In genomic region chr10:130188195-130189175, GRCh38 we compare ENCODE assay signal across 1 cellular context.
TF ChIP-seq lines count a peak whose summit lies in the region.

No MANE protein-coding gene starts in this region.

TF ChIP-seq in HepG2, 621 proteins besides CTCF, POLR2A, EP300 and RAD21:
- TF ChIP-seq, protein P1, sequence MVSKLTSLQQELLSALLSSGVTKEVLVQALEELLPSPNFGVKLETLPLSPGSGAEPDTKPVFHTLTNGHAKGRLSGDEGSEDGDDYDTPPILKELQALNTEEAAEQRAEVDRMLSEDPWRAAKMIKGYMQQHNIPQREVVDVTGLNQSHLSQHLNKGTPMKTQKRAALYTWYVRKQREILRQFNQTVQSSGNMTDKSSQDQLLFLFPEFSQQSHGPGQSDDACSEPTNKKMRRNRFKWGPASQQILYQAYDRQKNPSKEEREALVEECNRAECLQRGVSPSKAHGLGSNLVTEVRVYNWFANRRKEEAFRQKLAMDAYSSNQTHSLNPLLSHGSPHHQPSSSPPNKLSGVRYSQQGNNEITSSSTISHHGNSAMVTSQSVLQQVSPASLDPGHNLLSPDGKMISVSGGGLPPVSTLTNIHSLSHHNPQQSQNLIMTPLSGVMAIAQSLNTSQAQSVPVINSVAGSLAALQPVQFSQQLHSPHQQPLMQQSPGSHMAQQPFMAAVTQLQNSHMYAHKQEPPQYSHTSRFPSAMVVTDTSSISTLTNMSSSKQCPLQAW (CRISPR knock-in tag; IDR thresholded peaks at IDR 0.05): no peak
- peak; percentile 75 for TF ChIP-seq RBM22 (optimal IDR thresholded peaks at IDR 0.05; ENCODE audit: low read length)
- 0 out of 2 replicates have a peak, but pooled peaks have one; percentile 17 for TF ChIP-seq ZNF629 (CRISPR knock-in tag; conservative IDR thresholded peaks at IDR 0.05)
- no peak for TF ChIP-seq FOXA1 (IDR thresholded peaks at IDR 0.05)
- no peak for TF ChIP-seq FOXA1 (CRISPR knock-in tag; IDR thresholded peaks at IDR 0.05)
